Comparison of ENCODE assay signal across 20 cellular contexts in the genomic region with DNA sequence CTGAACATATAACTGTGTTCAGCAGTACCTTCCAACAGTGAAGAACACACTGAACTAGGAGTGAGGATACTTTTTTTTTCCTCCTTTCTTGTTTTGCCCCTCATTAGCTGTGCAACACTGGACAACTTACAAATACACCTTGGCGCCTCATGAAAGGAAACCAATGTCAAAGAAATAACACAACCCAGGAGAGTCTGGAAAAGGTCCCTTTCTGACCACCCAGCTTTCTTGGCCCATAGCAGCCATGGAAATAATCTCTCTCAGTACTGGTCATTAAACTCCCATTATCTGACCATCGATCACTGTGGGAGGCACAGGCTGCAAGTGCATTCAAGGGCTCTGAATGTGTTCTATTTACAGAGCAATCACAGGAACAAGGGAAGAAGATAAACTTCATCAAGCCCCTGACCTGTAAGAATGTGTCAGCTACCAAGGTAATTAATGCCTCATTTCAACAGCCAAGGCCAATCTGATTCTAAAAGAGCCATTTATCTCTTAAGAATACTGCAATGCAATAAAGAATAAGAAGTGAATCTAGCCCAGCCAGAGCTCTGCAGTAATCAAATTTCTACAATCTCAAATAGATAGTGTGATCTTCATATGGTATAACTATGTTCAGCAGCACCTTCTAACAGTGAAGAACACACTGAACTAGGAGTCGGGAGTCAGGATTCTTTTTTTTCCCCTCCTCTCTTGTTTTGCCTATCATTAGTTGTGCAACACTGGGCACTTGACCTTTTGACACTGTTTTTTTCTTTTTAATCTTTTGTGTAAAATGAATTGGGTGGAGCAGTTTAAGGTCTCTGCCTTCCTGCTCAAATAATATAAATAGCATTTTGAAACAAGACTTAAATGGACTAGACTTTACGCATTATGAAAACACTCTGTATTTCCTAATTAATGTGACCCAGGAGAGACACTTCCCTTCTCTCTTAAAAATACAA. TPM values are rescaled to one million over a fixed set of nuclear protein-coding genes. Genes with fewer than 3 reads are reported as not detected.
A peak's percentile ranks its signal among the peaks of the same experiment; 100 is the strongest.
DNase-seq lines count a peak whose midpoint lies in the region; ATAC-seq and TF ChIP-seq lines count a peak whose summit lies in the region.
"Had no signal": no experiment of that assay in that cellular context is flagged by ENCODE, and none has a peak within 500 bp of the region (broad histone marks: within the 10 kb centered on the region; RNA-seq: fewer than 3 reads in every experiment).

No MANE protein-coding gene starts in this region.

- H3K36me3 Mint-ChIP-seq in effector memory CD8-positive, alpha-beta T cell (ENCODE audit: insufficient read depth) = peaks cover 66% of the 10 kb centered on the region
- H3K36me3 Mint-ChIP-seq in nephron progenitor cell (ENCODE audit: low read depth) = peaks cover 72% of the 10 kb centered on the region
- peaks cover 15 to 22% of the 10 kb centered on the region in 2 donors for H3K36me3 Mint-ChIP-seq in activated T-cell treated with anti-CD3 and anti-CD28 coated beads, Interleukin-2, amount 50 U/mL, for 72 hours (ENCODE audit: insufficient read depth in 2 of 2)

- ATAC-seq in effector memory CD8-positive, alpha-beta T cell (replicated peaks) = no peak
- ATAC-seq in HG03521 (IDR thresholded peaks at IDR 0.05; ENCODE audit: unreplicated experiment) = no peak
- no peak for ATAC-seq in activated T-cell treated with anti-CD3 and anti-CD28 coated beads, Interleukin-2, amount 50 U/mL, for 72 hours (replicated peaks in 1 of 2)
- ATAC-seq: activated T-cell treated with anti-CD3 and anti-CD28 coated beads, Interleukin-2, amount 50 U/mL, for 4 hours; naive thymus-derived CD8-positive, alpha-beta T cell had no signal

- TF ChIP-seq CTCF in nephron progenitor cell (IDR thresholded peaks at IDR 0.05) = no peak

- H3K27me3 Mint-ChIP-seq in effector memory CD8-positive, alpha-beta T cell = no peaks in the 10 kb centered on the region
- no peaks in the 10 kb centered on the region for H3K27me3 Mint-ChIP-seq in nephron progenitor cell (ENCODE audit: low read depth, poor library complexity)
- H3K27me3 Mint-ChIP-seq in activated T-cell treated with anti-CD3 and anti-CD28 coated beads, Interleukin-2, amount 50 U/mL, for 72 hours (ENCODE audit: low read depth) = no peaks in the 10 kb centered on the region
- H3K27me3 Mint-ChIP-seq: activated CD4-positive, alpha-beta memory T cell treated with anti-CD3 and anti-CD28 coated beads for 36 hours; activated naive CD8-positive, alpha-beta T cell; IgD-negative memory B cell; naive thymus-derived CD8-positive, alpha-beta T cell had no signal

- DNase-seq in HT-29 (ENCODE audit: low spot score) = peak; percentile 43
- DNase-seq in NCI-H748 treated with DMSO at 0.1 percent for 48 hours (lab: John Stamatoyannopoulos, UW) = peak; percentile 1
- DNase-seq in effector memory CD8-positive, alpha-beta T cell = no peak
- peak; percentile 10 for DNase-seq in nephron progenitor cell
- DNase-seq in activated naive CD4-positive, alpha-beta T cell treated with Interleukin-2 at 50 U/mL for 16 hours = no peak
- DNase-seq in activated T-cell treated with anti-CD3 and anti-CD28 coated beads, Interleukin-2, amount 50 U/mL, for 72 hours = no peak
- DNase-seq in NCI-H446 treated with DMSO at 0.1 percent for 48 hours (lab: John Stamatoyannopoulos, UW) = no peak
- DNase-seq: activated CD4-positive, alpha-beta memory T cell treated with anti-CD3 and anti-CD28 coated beads for 36 hours; activated T-cell treated with anti-CD3 and anti-CD28 coated beads, Interleukin-2, amount 50 U/mL, for 4 hours; Calu3; dorsolateral prefrontal cortex; naive thymus-derived CD8-positive, alpha-beta T cell; NCI-H1048; NCI-H345; stimulated activated naive CD4-positive, alpha-beta T cell; T1000 had no signal

- no peak overlapping the region for H3K4me3 Mint-ChIP-seq in effector memory CD8-positive, alpha-beta T cell
- H3K4me3 Mint-ChIP-seq in nephron progenitor cell = no peak overlapping the region
- H3K4me3 Mint-ChIP-seq in activated T-cell treated with anti-CD3 and anti-CD28 coated beads, Interleukin-2, amount 50 U/mL, for 72 hours = no peak overlapping the region
- H3K4me3 Mint-ChIP-seq: activated CD4-positive, alpha-beta memory T cell treated with anti-CD3 and anti-CD28 coated beads for 36 hours; activated naive CD8-positive, alpha-beta T cell; activated T-cell treated with anti-CD3 and anti-CD28 coated beads, Interleukin-2, amount 50 U/mL, for 4 hours; naive thymus-derived CD8-positive, alpha-beta T cell had no signal

- H3K9me3 Mint-ChIP-seq in effector memory CD8-positive, alpha-beta T cell = no peaks in the 10 kb centered on the region
- H3K9me3 Mint-ChIP-seq in nephron progenitor cell = no peaks in the 10 kb centered on the region
- H3K9me3 Mint-ChIP-seq in activated T-cell treated with anti-CD3 and anti-CD28 coated beads, Interleukin-2, amount 50 U/mL, for 72 hours = no peaks in the 10 kb centered on the region
- H3K9me3 Mint-ChIP-seq: activated CD4-positive, alpha-beta memory T cell treated with anti-CD3 and anti-CD28 coated beads for 36 hours; activated T-cell treated with anti-CD3 and anti-CD28 coated beads, Interleukin-2, amount 50 U/mL, for 4 hours; IgD-negative memory B cell; naive thymus-derived CD8-positive, alpha-beta T cell had no signal

- peaks cover 20 to 57% of the 10 kb centered on the region in 2 donors for H3K4me1 Mint-ChIP-seq in effector memory CD8-positive, alpha-beta T cell (ENCODE audit: low read depth in 2 of 2)
- H3K4me1 Mint-ChIP-seq in nephron progenitor cell = peaks cover 28% of the 10 kb centered on the region
- H3K4me1 Mint-ChIP-seq in activated T-cell treated with anti-CD3 and anti-CD28 coated beads, Interleukin-2, amount 50 U/mL, for 72 hours (ENCODE audit: low read depth) = peaks cover 28% of the 10 kb centered on the region

- peak overlapping the region; percentile 46 to 72 for H3K27ac Mint-ChIP-seq in effector memory CD8-positive, alpha-beta T cell
- H3K27ac Mint-ChIP-seq in nephron progenitor cell = peak overlapping the region; percentile 78
- no peak overlapping the region for H3K27ac Mint-ChIP-seq in activated T-cell treated with anti-CD3 and anti-CD28 coated beads, Interleukin-2, amount 50 U/mL, for 72 hours
- H3K27ac Mint-ChIP-seq: activated CD4-positive, alpha-beta memory T cell treated with anti-CD3 and anti-CD28 coated beads for 36 hours; activated naive CD8-positive, alpha-beta T cell had no signal

RNA-seq across cellular contexts. Expression of a gene that starts 39.9 kb away (rescaled TPM):
- total RNA-seq in HT-29 (2014; rRNA removed; shearing (Covaris generic)) = 91.1 and 93.5 TPM in 2 replicates
- total RNA-seq in activated T-cell treated with anti-CD3 and anti-CD28 coated beads, Interleukin-2, amount 50 U/mL, for 72 hours = 10 to 100 TPM; 73.0 to 78.3 TPM
- total RNA-seq: G401 had no signal

Comparison
In these comparisons a context has a peak if more than half of its experiments do, and no peak if none do; other contexts are left out.
1. DNase-seq: peak in HT-29 (single experiment), NCI-H748 treated with DMSO at 0.1 percent for 48 hours (single experiment) and nephron progenitor cell (single experiment); none in effector memory CD8-positive, alpha-beta T cell (0 of 3), activated naive CD4-positive, alpha-beta T cell treated with Interleukin-2 at 50 U/mL for 16 hours (single experiment), activated T-cell treated with anti-CD3 and anti-CD28 coated beads, Interleukin-2, amount 50 U/mL, for 72 hours (0 of 2) and NCI-H446 treated with DMSO at 0.1 percent for 48 hours (single experiment).